In the genomic region with DNA sequence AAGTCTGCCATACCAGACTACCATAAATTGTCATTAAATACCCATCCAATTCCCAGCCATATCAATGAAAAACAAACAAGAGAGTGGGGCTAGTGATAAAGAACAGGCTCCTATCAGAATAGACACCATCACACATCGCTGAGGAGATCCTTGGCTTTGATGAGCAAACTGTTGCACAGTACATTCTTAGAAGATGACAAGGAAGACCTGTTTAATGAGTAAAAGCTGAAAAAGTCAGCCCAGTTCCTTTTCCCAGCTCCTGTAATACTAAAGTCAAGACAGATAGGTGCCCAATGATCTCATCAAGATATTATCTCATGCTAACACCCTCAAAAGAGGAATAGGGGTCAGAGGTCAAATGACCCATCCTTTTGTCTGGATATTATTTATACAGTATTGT, we compare ENCODE assay signal across 29 cellular contexts.
DNase-seq lines count a peak whose midpoint lies in the region; ATAC-seq and TF ChIP-seq lines count a peak whose summit lies in the region.
"Had no signal": no experiment of that assay in that cellular context is flagged by ENCODE, and none has a peak within 500 bp of the region (broad histone marks: within the 10 kb centered on the region; RNA-seq: fewer than 3 reads in every experiment).

No MANE protein-coding gene starts in this region.

- TF ChIP-seq RAD21 in SK-N-SH (IDR thresholded peaks at IDR 0.05; ENCODE audit: low read length): no peak

- H4K20me1 ChIP-seq in SK-N-SH (ENCODE audit: insufficient read depth): no peaks in the 10 kb centered on the region

- WGBS in SK-N-SH (ENCODE audit: low lambda C conversion rate): 8% methylated on average over 1 of the region's 1 CpG

- H3K9me2 ChIP-seq in SK-N-SH: no peaks in the 10 kb centered on the region

- H3K9ac ChIP-seq in SK-N-SH: no peak overlapping the region

- CTCF ChIA-PET in SK-N-SH (lab: Yijun Ruan, JAX): interaction anchor here (2.4 kb wide), 1 partner anchor 101 kb away, joined by 15 read pairs; no protein-coding TSS in a partner anchor
- CTCF ChIA-PET in RWPE1 (lab: Yijun Ruan, JAX): no interaction called here
- CTCF ChIA-PET in A673 (lab: Charles Lee): interaction anchor here (1.2 kb wide), 1 partner anchor 101 kb away, joined by 3 read pairs; no protein-coding TSS in a partner anchor

- no peak overlapping the region for H3K4me3 ChIP-seq in SK-N-SH (ENCODE audit: low read depth in 2 of 2, low read length in 1 of 2)
- H3K4me3 ChIP-seq in fibroblast of villous mesenchyme (ENCODE audit: low read depth, low read length): no peak overlapping the region
- no peak overlapping the region for H3K4me3 ChIP-seq in A673 (ENCODE audit: low read depth, low read length, poor library complexity, severe bottlenecking)
- H3K4me3 ChIP-seq: body of pancreas, left lung, thoracic aorta, vagina had no signal

- no peaks in the 10 kb centered on the region for H3K27me3 ChIP-seq in SK-N-SH (ENCODE audit: insufficient read depth)
- H3K27me3 ChIP-seq in A673 (replicated peaks; ENCODE audit: insufficient read depth, low read depth, low read length, poor library complexity): no peaks in the 10 kb centered on the region
- H3K27me3 ChIP-seq: body of pancreas, vagina had no signal

- H3K27ac ChIP-seq in SK-N-SH (ENCODE audit: low read depth in 2 of 2, low read length in 1 of 2) (peak overlapping the region in 1 of 2 experiments; percentile 44; a peak in 2 of 4 replicates), RWPE1 (no peak overlapping the region), A673 (ENCODE audit: low read depth, low read length, poor library complexity, severe bottlenecking) (no peak overlapping the region)
- H3K27ac ChIP-seq: 22Rv1, body of pancreas, left lung, thoracic aorta, vagina had no signal

- POLR2A ChIA-PET in SK-N-SH (lab: Yijun Ruan, JAX): no interaction called here
- POLR2A ChIA-PET in RWPE1 (lab: Yijun Ruan, JAX; ENCODE audit: low non-redundant PET): no interaction called here
- POLR2A ChIA-PET in A673 (lab: Charles Lee; ENCODE audit: low non-redundant PET): no interaction called here

- H3K4me1 ChIP-seq in SK-N-SH (ENCODE audit: control insufficient read depth in 1 of 2, insufficient read depth in 2 of 2, low read depth in 1 of 2, low read length in 1 of 2): no peaks in the 10 kb centered on the region; a peak in 1 of 4 replicates
- peaks cover 17% of the 10 kb centered on the region for H3K4me1 ChIP-seq in A673 (ENCODE audit: insufficient read depth, low read length, poor library complexity, severe bottlenecking)

- TF ChIP-seq EP300 in SK-N-SH (IDR thresholded peaks at IDR 0.05; ENCODE audit: borderline replicate concordance in 1 of 2, low read depth in 1 of 2, low read length in 1 of 2): peak in 1 of 2 experiments; percentile 42; a peak in 1 of 4 replicates

- TF ChIP-seq CTCF in SK-N-SH (IDR thresholded peaks at IDR 0.05) (no peak), RWPE1 (conservative IDR thresholded peaks at IDR 0.05; ENCODE audit: low read depth) (no peak), fibroblast of villous mesenchyme (IDR thresholded peaks at IDR 0.05; ENCODE audit: insufficient read depth, low read depth, low read length) (no peak), A673 (conservative IDR thresholded peaks at IDR 0.05; ENCODE audit: low read depth, low read length) (no peak)

- no peak for ATAC-seq in SK-N-SH treated with all-trans-retinoic acid at 6 μM for 48 hours
- ATAC-seq: activated naive CD8-positive, alpha-beta T cell treated with anti-CD3 and anti-CD28 coated beads, Interleukin-2, amount 50 U/mL, for 24 hours; body of pancreas; left lung; naive thymus-derived CD4-positive, alpha-beta T cell; stimulated activated naive CD8-positive, alpha-beta T cell treated with anti-CD3 and anti-CD28 coated beads, Interleukin-15, Interleukin-2, amounts not matched to agents 100 U/mL and 50 U/mL, for 24 hours; WTC11 had no signal

- H3K4me2 ChIP-seq in SK-N-SH: no peak overlapping the region

- H3K79me2 ChIP-seq in SK-N-SH (ENCODE audit: insufficient read depth): no peaks in the 10 kb centered on the region

- no peak overlapping the region for H2AFZ ChIP-seq in SK-N-SH (ENCODE audit: low read depth)

- intact Hi-C loops in A673 (cut with micrococcal nuclease; ENCODE audit: unreplicated experiment): no loop called here

- BruUV-seq in A673 (replicated peaks; lab: Mats Ljungman, UMichigan): no TSS peak

- H3K36me3 ChIP-seq in SK-N-SH (replicated peaks in 1 of 2; ENCODE audit: control insufficient read depth in 1 of 2, insufficient read depth in 2 of 2, low read length in 1 of 2) (no peaks in the 10 kb centered on the region), A673 (ENCODE audit: insufficient read depth, low read length, poor library complexity, severe bottlenecking) (no peaks in the 10 kb centered on the region)
- H3K36me3 ChIP-seq: left lung, thoracic aorta, vagina had no signal

- H3F3A ChIP-seq in SK-N-SH (replicated peaks; ENCODE audit: insufficient read depth): peaks cover 12% of the 10 kb centered on the region

- DNase-seq in SK-N-SH (no peak), RWPE1 (ENCODE audit: low spot score) (peak; percentile 28), fibroblast of villous mesenchyme (ENCODE audit: low read depth) (peak; percentile 10), renal cortical epithelial cell (ENCODE audit: low read depth) (peak; percentile 81), ecto neural progenitor cell (ENCODE audit: low spot score) (no peak), middle frontal gyrus (ENCODE audit: extremely low spot score, low spot score) (no peak), A673 (ENCODE audit: low spot score) (no peak)
- DNase-seq: activated CD4-positive, alpha-beta T cell treated with anti-CD3 and anti-CD28 coated beads, Interleukin-2, amount 10 ng/mL, durations not matched to agents 7 days and 5 days; activated gamma-delta T cell treated with Interleukin-2 at 50 U/mL for 16 hours; activated naive CD8-positive, alpha-beta T cell treated with anti-CD3 and anti-CD28 coated beads, Interleukin-2, amount 50 U/mL, for 24 hours; activated T-cell treated with anti-CD3 and anti-CD28 coated beads, Interleukin-2, amount 50 U/mL, for 24 hours; body of pancreas; CD8-positive, alpha-beta memory T cell; cerebellar nuclear complex; DMS53; GF-D8; head of caudate nucleus; Karpas-422; left lung; naive thymus-derived CD4-positive, alpha-beta T cell; NCI-H446 treated with DMSO at 0.1 percent for 48 hours; occipital lobe; Right ventricle myocardium superior; stimulated activated naive CD8-positive, alpha-beta T cell treated with anti-CD3 and anti-CD28 coated beads, Interleukin-15, Interleukin-2, amounts not matched to agents 100 U/mL and 50 U/mL, for 24 hours had no signal

- H3K9me3 ChIP-seq in SK-N-SH (no peaks in the 10 kb centered on the region), A673 (ENCODE audit: low read depth, low read length, poor library complexity, severe bottlenecking) (peaks cover 4% of the 10 kb centered on the region)
- H3K9me3 ChIP-seq: body of pancreas, left lung, thoracic aorta, vagina had no signal

TF ChIP-seq in SK-N-SH, 30 proteins besides CTCF, POLR2A, EP300 and RAD21 (continues in another document):
- TF ChIP-seq, protein P1, sequence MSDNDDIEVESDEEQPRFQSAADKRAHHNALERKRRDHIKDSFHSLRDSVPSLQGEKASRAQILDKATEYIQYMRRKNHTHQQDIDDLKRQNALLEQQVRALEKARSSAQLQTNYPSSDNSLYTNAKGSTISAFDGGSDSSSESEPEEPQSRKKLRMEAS (IDR thresholded peaks at IDR 0.05; ENCODE audit: low read depth): no peak
- TF ChIP-seq FOXJ3 (CRISPR knock-in tag; IDR thresholded peaks at IDR 0.05): no peak
- peak; percentile 16; the same call in 1 of the 2 replicates for TF ChIP-seq TEAD4 (IDR thresholded peaks at IDR 0.05; ENCODE audit: borderline replicate concordance, insufficient read depth)
- TF ChIP-seq SMC3 (IDR thresholded peaks at IDR 0.05; ENCODE audit: low read depth, low read length): no peak
- 0 out of 2 replicates have a peak, but pooled peaks have one; percentile 22 for TF ChIP-seq RXRA (IDR thresholded peaks at IDR 0.05; ENCODE audit: borderline replicate concordance, low read depth)
- TF ChIP-seq NFIC (IDR thresholded peaks at IDR 0.05; ENCODE audit: borderline replicate concordance): peak; percentile 19; the same call in 1 of the 2 replicates
- no peak for TF ChIP-seq RCOR1 (IDR thresholded peaks at IDR 0.05; ENCODE audit: low read length)
- peak; percentile 42 for TF ChIP-seq JUND (IDR thresholded peaks at IDR 0.05)
- peak; percentile 82 for TF ChIP-seq TCF12 (IDR thresholded peaks at IDR 0.05)
- peak; percentile 17; the same call in 1 of the 2 replicates for TF ChIP-seq FOSL2 (IDR thresholded peaks at IDR 0.05; ENCODE audit: borderline replicate concordance, low read depth)
- no peak for TF ChIP-seq TAF1 (IDR thresholded peaks at IDR 0.05; ENCODE audit: borderline replicate concordance, low read depth, low read length)
- no peak for TF ChIP-seq ELF1 (IDR thresholded peaks at IDR 0.05)

TF ChIP-seq in SK-N-SH treated with all-trans-retinoic acid at 6 μM for 48 hours, 23 proteins besides CTCF, POLR2A, EP300 and RAD21 (continues in another document):
- TF ChIP-seq ZNF565 (CRISPR knock-in tag; conservative IDR thresholded peaks at IDR 0.05; ENCODE audit: low read depth): no peak
- TF ChIP-seq, protein P2, sequence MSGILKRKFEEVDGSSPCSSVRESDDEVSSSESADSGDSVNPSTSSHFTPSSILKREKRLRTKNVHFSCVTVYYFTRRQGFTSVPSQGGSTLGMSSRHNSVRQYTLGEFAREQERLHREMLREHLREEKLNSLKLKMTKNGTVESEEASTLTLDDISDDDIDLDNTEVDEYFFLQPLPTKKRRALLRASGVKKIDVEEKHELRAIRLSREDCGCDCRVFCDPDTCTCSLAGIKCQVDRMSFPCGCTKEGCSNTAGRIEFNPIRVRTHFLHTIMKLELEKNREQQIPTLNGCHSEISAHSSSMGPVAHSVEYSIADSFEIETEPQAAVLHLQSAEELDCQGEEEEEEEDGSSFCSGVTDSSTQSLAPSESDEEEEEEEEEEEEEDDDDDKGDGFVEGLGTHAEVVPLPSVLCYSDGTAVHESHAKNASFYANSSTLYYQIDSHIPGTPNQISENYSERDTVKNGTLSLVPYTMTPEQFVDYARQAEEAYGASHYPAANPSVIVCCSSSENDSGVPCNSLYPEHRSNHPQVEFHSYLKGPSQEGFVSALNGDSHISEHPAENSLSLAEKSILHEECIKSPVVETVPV (CRISPR knock-in tag; IDR thresholded peaks at IDR 0.05): no peak
- TF ChIP-seq TOX (CRISPR knock-in tag; IDR thresholded peaks at IDR 0.05; ENCODE audit: borderline replicate concordance): no peak
- TF ChIP-seq ZC3H10 (CRISPR knock-in tag; IDR thresholded peaks at IDR 0.05): no peak
- no peak for TF ChIP-seq BACH2 (CRISPR knock-in tag; IDR thresholded peaks at IDR 0.05; ENCODE audit: borderline replicate concordance)

Comparison
In these comparisons a context has a peak if more than half of its experiments do, and no peak if none do; other contexts are left out.
1. DNase-seq: peak in RWPE1 (single experiment), fibroblast of villous mesenchyme (single experiment) and renal cortical epithelial cell (single experiment); none in SK-N-SH (single experiment), ecto neural progenitor cell (single experiment), middle frontal gyrus (single experiment) and A673 (single experiment).